ENCODE assay signal across 8 cellular contexts in genomic region chr15:96340611-96341464, GRCh38. TPM values are rescaled to one million over a fixed set of nuclear protein-coding genes. Genes with fewer than 3 reads are reported as not detected.
A peak's percentile ranks its signal among the peaks of the same experiment; 100 is the strongest.
DNase-seq lines count a peak whose midpoint lies in the region; ATAC-seq, FAIRE-seq and TF ChIP-seq lines count a peak whose summit lies in the region.

No MANE protein-coding gene starts in this region.

- peak overlapping the region; percentile 93 for H3K27ac Mint-ChIP-seq in type B pancreatic cell

- WGBS in right lobe of liver (ENCODE audit: insufficient coverage, low coverage, low lambda C conversion rate, missing lambda C conversion rate) = 1% methylated on average over 41 of the region's 62 CpGs

- peaks cover 31% of the 10 kb centered on the region for H3K27me3 Mint-ChIP-seq in type B pancreatic cell

- H3K36me3 ChIP-seq in colonic mucosa (no peaks in the 10 kb centered on the region), right lobe of liver (no peaks in the 10 kb centered on the region)

- H3K4me3 ChIP-seq in colonic mucosa = peak overlapping the region; percentile 45
- peak overlapping the region; percentile 60 to 73 (median 68) for H3K4me3 ChIP-seq in right lobe of liver

- peak overlapping the region; percentile 78 to 83 for H3K9ac ChIP-seq in colonic mucosa (ENCODE audit: low read depth in 2 of 2, low read length in 2 of 2)

- peak overlapping the region; percentile 95 for H3K4me3 Mint-ChIP-seq in type B pancreatic cell

- peaks cover 54% of the 10 kb centered on the region for H3K36me3 Mint-ChIP-seq in type B pancreatic cell

- no peak for FAIRE-seq in frontal cortex (lab: Jason Lieb, UNC)

- H3K9me3 ChIP-seq in colonic mucosa (no peaks in the 10 kb centered on the region), right lobe of liver (no peaks in the 10 kb centered on the region)

- no peaks in the 10 kb centered on the region for H3K9me3 Mint-ChIP-seq in type B pancreatic cell

- TF ChIP-seq CTCF in colonic mucosa (IDR thresholded peaks at IDR 0.05) (no peak), right lobe of liver (IDR thresholded peaks at IDR 0.05) (no peak), type B pancreatic cell (conservative IDR thresholded peaks at IDR 0.05) (no peak)

- intact Hi-C loops in colonic mucosa (cut with DNase I) (no loop called here), right lobe of liver (cut with DNase I) (loop anchor here in 1 of 2 donors (10.0 kb wide), 1 partner anchor 156 kb away; no protein-coding TSS in a partner anchor)

- in situ Hi-C loops in G401 (cut with HindIII; ENCODE audit: low sequenced_read_pairs) = no loop called here

- no peak for TF ChIP-seq POLR2A in right lobe of liver (IDR thresholded peaks at IDR 0.05)

- peaks cover 11% of the 10 kb centered on the region for H3K4me1 ChIP-seq in colonic mucosa
- peaks cover 0 to 12% (median 3%) of the 10 kb centered on the region in 4 donors for H3K4me1 ChIP-seq in right lobe of liver

- H3K27ac ChIP-seq in colonic mucosa (peak overlapping the region; percentile 84), right lobe of liver (peak overlapping the region; percentile 90 to 97 (median 91))

- H3K4me1 Mint-ChIP-seq in type B pancreatic cell (ENCODE audit: unreplicated experiment) = peaks cover 80% of the 10 kb centered on the region

- ATAC-seq in right lobe of liver = peak; percentile 8 to 28 (median 18)
- no peak for ATAC-seq in GM19324 (IDR thresholded peaks at IDR 0.05; ENCODE audit: low FRiP score, unreplicated experiment)

- DNase-seq in G401 (ENCODE audit: low spot score) (peak; percentile 71), NCI-H1417 (lab: John Stamatoyannopoulos, UW) (peak; percentile 70 to 87 (median 84)), colonic mucosa (peak; percentile 41), right lobe of liver (peak in 2 of 3 donors; percentile 52 to 61), type B pancreatic cell (ENCODE audit: extremely low spot score, unreplicated experiment) (peak; percentile 78), frontal cortex (ENCODE audit: low spot score in 2 of 2) (no peak)
- no peak for DNase-seq in activated CD4-positive, alpha-beta T cell treated with anti-CD3 and anti-CD28 coated beads, Interleukin-2, amount 50 U/mL, for 4 hours

- no peaks in the 10 kb centered on the region for H3K27me3 ChIP-seq in colonic mucosa
- no peaks in the 10 kb centered on the region for H3K27me3 ChIP-seq in right lobe of liver

RNA-seq across cellular contexts. Expression of gene NR2F2, which starts 10.3 kb away (rescaled TPM):
- total RNA-seq in G401 (2014; rRNA removed; shearing (Covaris generic)) = 2.3 and 3.6 TPM in 2 replicates
- total RNA-seq in colonic mucosa (10 to 100 TPM; 25.7 to 35.0 TPM), right lobe of liver (10 to 100 TPM; 11.6 to 30.0 (median 20.7) TPM), type B pancreatic cell (ENCODE audit: low replicate concordance) (135 and 270 TPM in 2 replicates), frontal cortex (4.9 TPM)

Comparison
In these comparisons a context has a peak if more than half of its experiments do, and no peak if none do; other contexts are left out.
1. DNase-seq: peak in G401 (single experiment), NCI-H1417 (3 of 3), colonic mucosa (single experiment), right lobe of liver (2 of 3) and type B pancreatic cell (single experiment); none in activated CD4-positive, alpha-beta T cell treated with anti-CD3 and anti-CD28 coated beads, Interleukin-2, amount 50 U/mL, for 4 hours (0 of 2) and frontal cortex (0 of 2).